8 cellular contexts compared by ENCODE assay signal in the genomic region with DNA sequence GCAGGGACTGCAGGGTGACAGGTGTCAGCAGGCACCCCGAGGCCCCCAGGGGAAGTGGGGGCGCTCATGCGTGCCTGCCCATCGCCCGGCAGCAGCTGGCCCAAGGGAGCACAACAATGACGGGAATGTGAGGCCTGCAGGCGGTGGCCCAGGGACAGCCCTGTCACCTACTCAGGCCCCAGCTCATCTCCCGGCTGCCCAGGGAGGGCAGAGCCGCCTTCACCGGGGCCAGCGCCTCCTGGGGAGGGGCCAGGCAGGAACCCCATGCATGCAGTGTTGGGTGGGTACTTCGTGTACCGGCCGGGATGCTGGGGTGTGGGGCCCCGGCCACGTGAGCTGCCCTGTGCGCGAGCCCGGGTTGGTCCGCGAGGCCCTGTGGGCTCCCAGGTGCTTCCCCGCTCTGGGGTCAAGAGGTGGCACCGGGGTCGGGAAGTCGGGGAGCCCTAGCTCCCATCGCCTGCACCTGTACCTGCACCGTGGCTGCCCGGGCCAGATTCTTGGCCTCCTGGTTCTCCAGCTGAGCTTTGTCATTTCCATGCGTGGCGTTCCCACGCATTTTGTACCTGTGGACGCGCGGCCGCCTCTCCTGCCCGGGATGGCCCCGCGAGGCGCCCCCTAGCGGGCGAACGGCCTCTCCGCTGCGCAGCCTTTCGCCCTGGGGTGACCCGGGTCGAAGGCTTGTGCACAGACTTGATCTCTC. TPM values are rescaled to one million over a fixed set of nuclear protein-coding genes. Genes with fewer than 3 reads are reported as not detected.
A peak's percentile ranks its signal among the peaks of the same experiment; 100 is the strongest.
DNase-seq lines count a peak whose midpoint lies in the region; ATAC-seq, FAIRE-seq and TF ChIP-seq lines count a peak whose summit lies in the region.

No MANE protein-coding gene starts in this region.

- H3K36me3 ChIP-seq in fibroblast of lung (ENCODE audit: control insufficient read depth, insufficient read depth, low read length) (no peaks in the 10 kb centered on the region), small intestine (ENCODE audit: control insufficient read depth in 2 of 2, insufficient read depth in 2 of 2, low read length in 2 of 2) (no peaks in the 10 kb centered on the region)

- no peaks in the 10 kb centered on the region for H3K4me1 Mint-ChIP-seq in T-helper 2 cell treated with Interferon-gamma antibody and Interleukin-4, amounts not matched to agents 5 μg/mL and 100 μg/mL, for 36 hours (ENCODE audit: low read depth)

- H4K20me1 ChIP-seq in fibroblast of lung (ENCODE audit: control insufficient read depth, extremely low read depth, insufficient read depth, low read length): no peaks in the 10 kb centered on the region

- WGBS in small intestine, 3 donors: 55 to 62% (median 55%) methylated on average over 37 to 47 of the region's 47 CpGs

- H3K4me1 ChIP-seq in fibroblast of lung (ENCODE audit: control insufficient read depth, extremely low read depth, insufficient read depth, low read length) (peaks cover 20% of the 10 kb centered on the region), small intestine (ENCODE audit: control insufficient read depth in 2 of 2, insufficient read depth in 1 of 2, low read depth in 1 of 2, low read length in 1 of 2) (peaks cover 0 to 2% of the 10 kb centered on the region in 2 donors)

- no peak for ATAC-seq in GM18502 (IDR thresholded peaks at IDR 0.05; ENCODE audit: poor library complexity, unreplicated experiment)

- no peaks in the 10 kb centered on the region for H3K79me2 ChIP-seq in fibroblast of lung (ENCODE audit: control insufficient read depth, insufficient read depth, low read length)

- TF ChIP-seq CTCF in GM12872 (IDR thresholded peaks at IDR 0.05; ENCODE audit: insufficient read depth, low read depth, low read length) (peak; percentile 86), fibroblast of lung (conservative IDR thresholded peaks at IDR 0.05 in 1 of 2, IDR thresholded peaks at IDR 0.05 in 1 of 2; ENCODE audit: low read depth in 1 of 2, low read length in 2 of 2) (peak; percentile 14 to 32)

- H3K9me3 ChIP-seq in fibroblast of lung (ENCODE audit: control insufficient read depth, insufficient read depth, low read depth, low read length) (no peaks in the 10 kb centered on the region), small intestine (ENCODE audit: control insufficient read depth, low read depth) (no peaks in the 10 kb centered on the region)

- H3K4me3 Mint-ChIP-seq in T-helper 2 cell treated with Interferon-gamma antibody and Interleukin-4, amounts not matched to agents 5 μg/mL and 100 μg/mL, for 36 hours: no peak overlapping the region

- peak overlapping the region; percentile 28 for H3K9ac ChIP-seq in fibroblast of lung (ENCODE audit: insufficient read depth, low read length)

- no peak overlapping the region for H3K27ac Mint-ChIP-seq in T-helper 2 cell treated with Interferon-gamma antibody and Interleukin-4, amounts not matched to agents 5 μg/mL and 100 μg/mL, for 36 hours

- no peaks in the 10 kb centered on the region for H3K27me3 ChIP-seq in fibroblast of lung (ENCODE audit: control insufficient read depth, insufficient read depth, low read length)
- no peaks in the 10 kb centered on the region for H3K27me3 ChIP-seq in small intestine (ENCODE audit: control insufficient read depth in 2 of 2, insufficient read depth in 2 of 2, low read length in 2 of 2)

- peak; percentile 25 for DNase-seq in T-helper 2 cell treated with Interferon-gamma antibody and Interleukin-4, amounts not matched to agents 5 μg/mL and 100 μg/mL, for 36 hours (ENCODE audit: low spot score)
- DNase-seq in fibroblast of lung (ENCODE audit: low read depth in 2 of 2) (no peak), small intestine (peak; percentile 25), NCI-H2196 treated with DMSO at 0.1 percent for 48 hours (lab: John Stamatoyannopoulos, UW; ENCODE audit: unreplicated experiment) (no peak), NCI-H146 (lab: John Stamatoyannopoulos, UW) (no peak), T1000 (lab: John Stamatoyannopoulos, UW) (no peak)

- H3K27me3 Mint-ChIP-seq in T-helper 2 cell treated with Interferon-gamma antibody and Interleukin-4, amounts not matched to agents 5 μg/mL and 100 μg/mL, for 36 hours (ENCODE audit: low read depth): no peaks in the 10 kb centered on the region

- H2AFZ ChIP-seq in fibroblast of lung (ENCODE audit: low read length): no peak overlapping the region

- no peaks in the 10 kb centered on the region for H3K36me3 Mint-ChIP-seq in T-helper 2 cell treated with Interferon-gamma antibody and Interleukin-4, amounts not matched to agents 5 μg/mL and 100 μg/mL, for 36 hours (ENCODE audit: low read depth)

- no peaks in the 10 kb centered on the region for H3K9me3 Mint-ChIP-seq in T-helper 2 cell treated with Interferon-gamma antibody and Interleukin-4, amounts not matched to agents 5 μg/mL and 100 μg/mL, for 36 hours

- H3K27ac ChIP-seq in fibroblast of lung (ENCODE audit: insufficient read depth, low read length) (no peak overlapping the region), small intestine (ENCODE audit: low read depth in 1 of 2, low read length in 1 of 2) (no peak overlapping the region)

- FAIRE-seq in small intestine (lab: Jason Lieb, UNC): no peak

- no peak overlapping the region for H3K4me2 ChIP-seq in fibroblast of lung (ENCODE audit: extremely low read depth, insufficient read depth, low read length)

- H3K4me3 ChIP-seq in fibroblast of lung (replicated peaks in 1 of 4; ENCODE audit: control extremely low read depth in 1 of 4, insufficient read depth in 1 of 4, low read depth in 3 of 4, low read length in 4 of 4): peak overlapping the region in 1 of 4 experiments; percentile 17
- H3K4me3 ChIP-seq in small intestine (ENCODE audit: low read depth in 1 of 2, low read length in 2 of 2): no peak overlapping the region

RNA-seq across cellular contexts. Expression of a gene that starts 0.8 kb away (rescaled TPM):
- total RNA-seq in fibroblast of lung: 0.26 and 1.2 TPM in 2 replicates
- polyA plus RNA-seq in fibroblast of lung (0.02 and 1.6 TPM in 2 replicates), small intestine (under 1 TPM in 1 of 3 donors, not detected in 2; 0.39 TPM)
- polyA plus RNA-seq in fibroblast of lung (2012): 0.09 and 3.8 TPM in 2 replicates
- 1.4 TPM in 1 of 2 replicates, not detected in the other for polyA minus RNA-seq in fibroblast of lung (ENCODE audit: low replicate concordance)

RNA-seq across cellular contexts. Expression of a gene that starts 19.5 kb away (rescaled TPM):
- total RNA-seq in fibroblast of lung: 1.3 and 1.5 TPM in 2 replicates
- 1.1 and 8.3 TPM in 2 replicates for polyA plus RNA-seq in fibroblast of lung
- 2.0 and 12.6 TPM in 2 replicates for polyA plus RNA-seq in fibroblast of lung (2012)
- polyA minus RNA-seq in fibroblast of lung (ENCODE audit: low replicate concordance): 7.5 TPM in 1 of 2 replicates, not detected in the other
- polyA plus RNA-seq in small intestine: under 1 TPM in 1 of 3 donors, not detected in 2; 0.92 TPM

RNA-seq across cellular contexts. Expression of a gene that starts 39.2 kb away (rescaled TPM):
- 1.3 and 2.8 TPM in 2 replicates for total RNA-seq in fibroblast of lung
- polyA plus RNA-seq in fibroblast of lung (0.36 and 0.79 TPM in 2 replicates), small intestine (under 1 TPM in 2 of 3 donors, not detected in 1; 0.54 to 0.64 TPM)
- polyA plus RNA-seq in fibroblast of lung (2012): 0.78 and 1.7 TPM in 2 replicates
- 0.59 and 2.7 TPM in 2 replicates for polyA minus RNA-seq in fibroblast of lung (ENCODE audit: low replicate concordance)

Comparison
In these comparisons a context has a peak if more than half of its experiments do, and no peak if none do; other contexts are left out.
1. DNase-seq: peak in T-helper 2 cell treated with Interferon-gamma antibody and Interleukin-4, amounts not matched to agents 5 μg/mL and 100 μg/mL, for 36 hours (single experiment) and small intestine (single experiment); none in fibroblast of lung (0 of 2), NCI-H2196 treated with DMSO at 0.1 percent for 48 hours (single experiment), NCI-H146 (single experiment) and T1000 (single experiment).